ENCODE assay signal across 1 cellular context in genomic region chr12:111408686-111409402, GRCh38.
TF ChIP-seq lines count a peak whose summit lies in the region.

No MANE protein-coding gene starts in this region.

TF ChIP-seq in H1, 55 proteins besides CTCF, POLR2A, EP300 and RAD21:
- TF ChIP-seq CTBP2 (IDR thresholded peaks at IDR 0.05; ENCODE audit: borderline replicate concordance, insufficient read depth, insufficient read length, low read length) (no peak), SRF (IDR thresholded peaks at IDR 0.05; ENCODE audit: low read depth, low read length) (no peak), ATF3 (IDR thresholded peaks at IDR 0.05; ENCODE audit: insufficient read depth, low read depth, low read length) (no peak), SUZ12 (IDR thresholded peaks at IDR 0.05; ENCODE audit: low read length) (no peak), USF2 (IDR thresholded peaks at IDR 0.05; ENCODE audit: low read length) (no peak), YY1 (IDR thresholded peaks at IDR 0.05; ENCODE audit: low read depth, low read length) (no peak), BACH1 (IDR thresholded peaks at IDR 0.05; ENCODE audit: low read length) (no peak), TEAD4 (IDR thresholded peaks at IDR 0.05; ENCODE audit: low read depth, low read length) (no peak), CHD2 (IDR thresholded peaks at IDR 0.05; ENCODE audit: low read length) (no peak), ATF2 (IDR thresholded peaks at IDR 0.05; ENCODE audit: low read length) (no peak)
